In the genomic region with DNA sequence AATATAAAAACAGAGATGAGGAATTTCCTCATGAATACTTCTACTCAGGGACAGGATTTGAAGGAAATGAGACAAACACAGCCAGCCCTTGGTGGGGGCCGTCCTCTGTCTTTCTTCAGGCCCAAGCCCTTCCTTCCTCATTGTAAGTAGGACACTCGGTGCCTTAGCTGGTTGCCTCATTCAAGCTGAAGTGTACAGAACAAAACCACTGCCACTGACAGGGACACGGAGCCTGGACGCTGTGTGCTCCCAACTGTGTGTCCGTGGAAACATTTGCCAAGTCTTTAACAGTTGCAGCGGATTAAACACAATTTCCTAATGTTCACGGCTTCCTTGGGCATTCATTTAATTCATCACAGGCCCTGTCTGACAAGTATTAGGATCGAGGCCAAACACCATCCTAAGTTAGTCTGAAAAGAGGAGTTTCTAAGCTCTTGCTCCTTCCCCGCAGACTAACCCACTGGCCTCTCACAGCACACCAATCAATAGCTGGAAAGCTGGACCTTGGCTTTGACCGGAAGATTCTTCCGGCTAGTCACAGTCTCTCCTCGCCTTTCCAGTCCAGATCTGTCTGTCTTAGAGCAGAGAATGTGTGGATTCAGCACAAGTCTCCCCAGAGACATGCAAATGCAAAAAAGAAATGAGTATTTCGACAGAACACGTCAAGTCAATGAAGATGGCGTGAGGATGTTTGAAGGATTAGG, we compare ENCODE assay signal across 10 cellular contexts.
DNase-seq lines count a peak whose midpoint lies in the region; ATAC-seq and TF ChIP-seq lines count a peak whose summit lies in the region.
"Had no signal": no experiment of that assay in that cellular context is flagged by ENCODE, and none has a peak within 500 bp of the region (broad histone marks: within the 10 kb centered on the region; RNA-seq: fewer than 3 reads in every experiment).

No MANE protein-coding gene starts in this region.

- TF ChIP-seq CTCF in fibroblast of the aortic adventitia (IDR thresholded peaks at IDR 0.05; ENCODE audit: insufficient read depth, low read length) (no peak), neutrophil (IDR thresholded peaks at IDR 0.05) (no peak)

- H3K27ac ChIP-seq in neutrophil (peak overlapping the region; percentile 72), aorta (ENCODE audit: low read depth in 1 of 2, low read length in 2 of 2) (peak overlapping the region in 1 of 2 donors; percentile 89)
- no peak overlapping the region for H3K27ac ChIP-seq in CD4-positive, alpha-beta memory T cell (ENCODE audit: low read depth, low read length)

- H3K4me3 ChIP-seq in fibroblast of the aortic adventitia (ENCODE audit: low read depth, low read length) (no peak overlapping the region), neutrophil (ENCODE audit: low read depth in 1 of 2, low read length in 1 of 2) (peak overlapping the region in 1 of 2 experiments; percentile 9), aorta (ENCODE audit: low read length in 2 of 2) (no peak overlapping the region)
- H3K4me3 ChIP-seq in CD4-positive, alpha-beta memory T cell (ENCODE audit: low read length in 2 of 2), result no peak overlapping the region

- H3K27me3 ChIP-seq in neutrophil (no peaks in the 10 kb centered on the region), aorta (ENCODE audit: control insufficient read depth in 1 of 2, insufficient read depth in 2 of 2, low read length in 1 of 2) (no peaks in the 10 kb centered on the region)
- no peaks in the 10 kb centered on the region for H3K27me3 ChIP-seq in CD4-positive, alpha-beta memory T cell (ENCODE audit: insufficient read depth, low read length)

- H3K4me1 ChIP-seq in neutrophil (ENCODE audit: control insufficient read depth in 1 of 2, insufficient read depth in 1 of 2, low read depth in 1 of 2, low read length in 1 of 2) (peaks cover 26 to 27% of the 10 kb centered on the region in 2 experiments), aorta (ENCODE audit: control insufficient read depth in 1 of 2, insufficient read depth in 2 of 2, low read length in 2 of 2) (peaks cover 0 to 5% of the 10 kb centered on the region in 2 donors)
- H3K4me1 ChIP-seq in CD4-positive, alpha-beta memory T cell (ENCODE audit: insufficient read depth, low read length), result peaks cover 14% of the 10 kb centered on the region

- peaks cover 7 to 12% (median 11%) of the 10 kb centered on the region in 4 donors for H3K4me1 Mint-ChIP-seq in CD4-positive, alpha-beta memory T cell

- H3K9me3 ChIP-seq in neutrophil (no peaks in the 10 kb centered on the region), aorta (ENCODE audit: control insufficient read depth, low read length) (no peaks in the 10 kb centered on the region)
- H3K9me3 ChIP-seq in CD4-positive, alpha-beta memory T cell (ENCODE audit: control insufficient read depth in 1 of 2, low read length in 2 of 2), result no peaks in the 10 kb centered on the region

- intact Hi-C loops in aorta (cut with DNase I), result loop anchor here in 1 of 2 donors (10.0 kb wide), 1 partner anchor 87 kb away; no protein-coding TSS in a partner anchor
- intact Hi-C loops in CD4-positive, alpha-beta memory T cell (cut with micrococcal nuclease), result no loop called here

- H3K27ac Mint-ChIP-seq in CD4-positive, alpha-beta memory T cell, result no peak overlapping the region
- H3K27ac Mint-ChIP-seq: natural killer cell; T-helper 1 cell treated with Interleukin-12 subunit alpha and Interleukin-12 subunit beta and Interleukin-4 antibody, amounts not matched to agents 30 μg/mL and 1 μg/mL, for 36 hours had no signal

- ATAC-seq in aorta (ENCODE audit: low FRiP score), result peak; percentile 63
- ATAC-seq: natural killer cell had no signal

- H3K9me3 Mint-ChIP-seq in CD4-positive, alpha-beta memory T cell, result no peaks in the 10 kb centered on the region
- H3K9me3 Mint-ChIP-seq: natural killer cell; T-helper 1 cell treated with Interleukin-12 subunit alpha and Interleukin-12 subunit beta and Interleukin-4 antibody, amounts not matched to agents 30 μg/mL and 1 μg/mL, for 36 hours had no signal

- H3K27me3 Mint-ChIP-seq in CD4-positive, alpha-beta memory T cell, result no peaks in the 10 kb centered on the region

- H3K36me3 ChIP-seq in neutrophil, result no peaks in the 10 kb centered on the region
- no peaks in the 10 kb centered on the region for H3K36me3 ChIP-seq in aorta (ENCODE audit: control insufficient read depth in 1 of 2, insufficient read depth in 2 of 2, low read length in 1 of 2)
- no peaks in the 10 kb centered on the region for H3K36me3 ChIP-seq in CD4-positive, alpha-beta memory T cell (ENCODE audit: insufficient read depth, low read length)

- H3K36me3 Mint-ChIP-seq in CD4-positive, alpha-beta memory T cell, result no peaks in the 10 kb centered on the region
- H3K36me3 Mint-ChIP-seq: natural killer cell had no signal

- 25 to 26% methylated on average over 15 of the region's 15 CpGs for WGBS in aorta, 2 donors

- POLR2A ChIA-PET in CD4-positive, alpha-beta memory T cell (lab: Charles Lee; ENCODE audit: partially characterized antibody), result no interaction called here

- CTCF ChIA-PET in CD4-positive, alpha-beta memory T cell (lab: Charles Lee; ENCODE audit: partially characterized antibody), result no interaction called here

- no peak overlapping the region for H3K4me3 Mint-ChIP-seq in CD4-positive, alpha-beta memory T cell
- H3K4me3 Mint-ChIP-seq: natural killer cell; T-helper 1 cell treated with Interleukin-12 subunit alpha and Interleukin-12 subunit beta and Interleukin-4 antibody, amounts not matched to agents 30 μg/mL and 1 μg/mL, for 36 hours had no signal

- DNase-seq in SKM-1 (lab: John Stamatoyannopoulos, UW; ENCODE audit: unreplicated experiment) (peak; percentile 72), fibroblast of the aortic adventitia (ENCODE audit: low read depth) (peak; percentile 57), aorta (peak in 1 of 2 donors; percentile 70), NCI-H2107 treated with DMSO at 0.1 percent for 48 hours (lab: John Stamatoyannopoulos, UW; ENCODE audit: unreplicated experiment) (no peak), NCI-H1694 (lab: John Stamatoyannopoulos, UW) (no peak)
- no peak for DNase-seq in CD4-positive, alpha-beta memory T cell
- DNase-seq: activated gamma-delta T cell, natural killer cell had no signal

Comparison
In these comparisons a context has a peak if more than half of its experiments do, and no peak if none do; other contexts are left out.
1. DNase-seq: peak in SKM-1 (single experiment) and fibroblast of the aortic adventitia (single experiment); none in CD4-positive, alpha-beta memory T cell (0 of 5), NCI-H2107 treated with DMSO at 0.1 percent for 48 hours (single experiment) and NCI-H1694 (single experiment).